8 cellular contexts compared by ENCODE assay signal in the genomic region with DNA sequence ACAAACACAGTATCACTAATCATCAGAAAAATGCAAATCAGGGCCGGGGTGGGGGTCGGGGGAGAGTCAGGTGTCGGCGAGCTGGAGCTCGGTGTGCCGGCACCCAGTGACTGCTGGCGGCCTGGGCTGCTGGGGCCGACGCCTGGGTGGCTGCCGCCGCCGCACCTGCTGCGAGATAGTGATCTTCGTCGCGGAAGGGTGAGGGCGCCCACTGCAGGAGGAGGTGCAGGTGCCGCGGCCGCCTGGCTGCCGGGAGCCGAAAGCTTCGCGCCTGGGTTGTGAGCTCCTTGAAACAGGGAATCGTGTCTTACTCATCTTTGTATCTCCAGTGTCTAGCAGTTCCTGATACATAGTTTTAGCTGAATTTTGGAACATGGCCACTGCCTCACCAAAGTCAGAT.
DNase-seq lines count a peak whose midpoint lies in the region; ATAC-seq and TF ChIP-seq lines count a peak whose summit lies in the region.

No MANE protein-coding gene starts in this region.

- POLR2A ChIA-PET in SK-N-SH (lab: Yijun Ruan, JAX), result no interaction called here

- no peak overlapping the region for H2AFZ ChIP-seq in SK-N-SH (ENCODE audit: low read depth)

- H3K27me3 ChIP-seq in SK-N-SH (ENCODE audit: insufficient read depth), result no peaks in the 10 kb centered on the region

- no peaks in the 10 kb centered on the region for H3K9me3 ChIP-seq in SK-N-SH

- H4K20me1 ChIP-seq in SK-N-SH (ENCODE audit: insufficient read depth), result no peaks in the 10 kb centered on the region

- H3K79me2 ChIP-seq in SK-N-SH (ENCODE audit: insufficient read depth), result no peaks in the 10 kb centered on the region

- CTCF ChIA-PET in SK-N-SH (lab: Yijun Ruan, JAX), result interaction anchor here (0.7 to 1.9 kb wide), 6 partner anchors 8 to 239 kb away, joined by 3 to 7 read pairs (median 3); no protein-coding TSS in a partner anchor

- no peak for TF ChIP-seq CTCF in SK-N-SH (IDR thresholded peaks at IDR 0.05)

- H3K4me1 ChIP-seq in SK-N-SH (ENCODE audit: control insufficient read depth in 1 of 2, insufficient read depth in 2 of 2, low read depth in 1 of 2, low read length in 1 of 2), result no peaks in the 10 kb centered on the region

- no peak for TF ChIP-seq RAD21 in SK-N-SH (IDR thresholded peaks at IDR 0.05; ENCODE audit: low read length)

- no peaks in the 10 kb centered on the region for H3F3A ChIP-seq in SK-N-SH (replicated peaks; ENCODE audit: insufficient read depth)

- H3K27ac ChIP-seq in SK-N-SH (ENCODE audit: low read depth in 2 of 2, low read length in 1 of 2), result no peak overlapping the region

- 32% methylated on average over 23 of the region's 25 CpGs for WGBS in SK-N-SH (ENCODE audit: low lambda C conversion rate)

- DNase-seq in SK-N-SH, result peak; percentile 33
- DNase-seq in NCI-H510A (lab: John Stamatoyannopoulos, UW), result peak; percentile 8
- peak; percentile 28 for DNase-seq in activated naive CD4-positive, alpha-beta T cell treated with Interleukin-2 at 50 U/mL for 16 hours
- peak; percentile 65 for DNase-seq in left lobe of liver (ENCODE audit: low spot score)
- peak; percentile 44 for DNase-seq in stimulated activated naive CD8-positive, alpha-beta T cell treated with anti-CD3 and anti-CD28 coated beads, Interleukin-15, Interleukin-2, amounts not matched to agents 100 U/mL and 50 U/mL, for 24 hours
- no peak for DNase-seq in NCI-H2029 treated with DMSO at 0.1 percent for 48 hours (lab: John Stamatoyannopoulos, UW)

- H3K9ac ChIP-seq in SK-N-SH, result no peak overlapping the region

- no peak for TF ChIP-seq EP300 in SK-N-SH (IDR thresholded peaks at IDR 0.05; ENCODE audit: borderline replicate concordance in 1 of 2, low read depth in 1 of 2, low read length in 1 of 2)

- H3K36me3 ChIP-seq in SK-N-SH (replicated peaks in 1 of 2; ENCODE audit: control insufficient read depth in 1 of 2, insufficient read depth in 2 of 2, low read length in 1 of 2), result no peaks in the 10 kb centered on the region

- H3K4me2 ChIP-seq in SK-N-SH, result no peak overlapping the region

- H3K9me2 ChIP-seq in SK-N-SH, result no peaks in the 10 kb centered on the region

- no peak for ATAC-seq in SK-N-SH treated with all-trans-retinoic acid at 6 μM for 48 hours
- peak; percentile 98 for ATAC-seq in HG02759 (IDR thresholded peaks at IDR 0.05; ENCODE audit: unreplicated experiment)
- ATAC-seq in left lobe of liver, result peak; percentile 100
- peak; percentile 76 for ATAC-seq in stimulated activated naive CD8-positive, alpha-beta T cell treated with anti-CD3 and anti-CD28 coated beads, Interleukin-15, Interleukin-2, amounts not matched to agents 100 U/mL and 50 U/mL, for 24 hours

- no peak overlapping the region for H3K4me3 ChIP-seq in SK-N-SH (ENCODE audit: low read depth in 2 of 2, low read length in 1 of 2)

TF ChIP-seq in SK-N-SH, 30 proteins besides CTCF, POLR2A, EP300 and RAD21:
- TF ChIP-seq, protein P1, sequence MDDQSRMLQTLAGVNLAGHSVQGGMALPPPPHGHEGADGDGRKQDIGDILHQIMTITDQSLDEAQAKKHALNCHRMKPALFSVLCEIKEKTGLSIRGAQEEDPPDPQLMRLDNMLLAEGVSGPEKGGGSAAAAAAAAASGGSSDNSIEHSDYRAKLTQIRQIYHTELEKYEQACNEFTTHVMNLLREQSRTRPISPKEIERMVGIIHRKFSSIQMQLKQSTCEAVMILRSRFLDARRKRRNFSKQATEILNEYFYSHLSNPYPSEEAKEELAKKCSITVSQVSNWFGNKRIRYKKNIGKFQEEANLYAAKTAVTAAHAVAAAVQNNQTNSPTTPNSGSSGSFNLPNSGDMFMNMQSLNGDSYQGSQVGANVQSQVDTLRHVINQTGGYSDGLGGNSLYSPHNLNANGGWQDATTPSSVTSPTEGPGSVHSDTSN (IDR thresholded peaks at IDR 0.05), result no peak
- TF ChIP-seq ELF1 (IDR thresholded peaks at IDR 0.05) (no peak), TEAD4 (IDR thresholded peaks at IDR 0.05; ENCODE audit: borderline replicate concordance, insufficient read depth) (no peak), FOXJ3 (CRISPR knock-in tag; IDR thresholded peaks at IDR 0.05) (no peak), FOSL2 (IDR thresholded peaks at IDR 0.05; ENCODE audit: borderline replicate concordance, low read depth) (no peak), GATA2 (CRISPR knock-in tag; IDR thresholded peaks at IDR 0.05) (peak; percentile 55; the same call in 1 of the 2 replicates), YY1 (IDR thresholded peaks at IDR 0.05; ENCODE audit: low read depth) (no peak), TCF12 (IDR thresholded peaks at IDR 0.05) (no peak)

TF ChIP-seq in SK-N-SH treated with all-trans-retinoic acid at 6 μM for 48 hours, 23 proteins besides CTCF, POLR2A, EP300 and RAD21:
- no peak for TF ChIP-seq PPARA (CRISPR knock-in tag; IDR thresholded peaks at IDR 0.05; ENCODE audit: borderline replicate concordance)
- no peak for TF ChIP-seq TCF4 (CRISPR knock-in tag; IDR thresholded peaks at IDR 0.05; ENCODE audit: borderline replicate concordance)
- no peak for TF ChIP-seq RARB (CRISPR knock-in tag; IDR thresholded peaks at IDR 0.05)
- TF ChIP-seq ZFP3 (CRISPR knock-in tag; IDR thresholded peaks at IDR 0.05), result no peak
- no peak for TF ChIP-seq ESRRG (CRISPR knock-in tag; IDR thresholded peaks at IDR 0.05)
- TF ChIP-seq GLIS3 (CRISPR knock-in tag; IDR thresholded peaks at IDR 0.05), result no peak
- TF ChIP-seq, protein P2, sequence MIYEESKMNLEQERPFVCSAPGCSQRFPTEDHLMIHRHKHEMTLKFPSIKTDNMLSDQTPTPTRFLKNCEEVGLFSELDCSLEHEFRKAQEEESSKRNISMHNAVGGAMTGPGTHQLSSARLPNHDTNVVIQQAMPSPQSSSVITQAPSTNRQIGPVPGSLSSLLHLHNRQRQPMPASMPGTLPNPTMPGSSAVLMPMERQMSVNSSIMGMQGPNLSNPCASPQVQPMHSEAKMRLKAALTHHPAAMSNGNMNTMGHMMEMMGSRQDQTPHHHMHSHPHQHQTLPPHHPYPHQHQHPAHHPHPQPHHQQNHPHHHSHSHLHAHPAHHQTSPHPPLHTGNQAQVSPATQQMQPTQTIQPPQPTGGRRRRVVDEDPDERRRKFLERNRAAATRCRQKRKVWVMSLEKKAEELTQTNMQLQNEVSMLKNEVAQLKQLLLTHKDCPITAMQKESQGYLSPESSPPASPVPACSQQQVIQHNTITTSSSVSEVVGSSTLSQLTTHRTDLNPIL (CRISPR knock-in tag; IDR thresholded peaks at IDR 0.05; ENCODE audit: low read depth), result no peak
- TF ChIP-seq, protein P3, sequence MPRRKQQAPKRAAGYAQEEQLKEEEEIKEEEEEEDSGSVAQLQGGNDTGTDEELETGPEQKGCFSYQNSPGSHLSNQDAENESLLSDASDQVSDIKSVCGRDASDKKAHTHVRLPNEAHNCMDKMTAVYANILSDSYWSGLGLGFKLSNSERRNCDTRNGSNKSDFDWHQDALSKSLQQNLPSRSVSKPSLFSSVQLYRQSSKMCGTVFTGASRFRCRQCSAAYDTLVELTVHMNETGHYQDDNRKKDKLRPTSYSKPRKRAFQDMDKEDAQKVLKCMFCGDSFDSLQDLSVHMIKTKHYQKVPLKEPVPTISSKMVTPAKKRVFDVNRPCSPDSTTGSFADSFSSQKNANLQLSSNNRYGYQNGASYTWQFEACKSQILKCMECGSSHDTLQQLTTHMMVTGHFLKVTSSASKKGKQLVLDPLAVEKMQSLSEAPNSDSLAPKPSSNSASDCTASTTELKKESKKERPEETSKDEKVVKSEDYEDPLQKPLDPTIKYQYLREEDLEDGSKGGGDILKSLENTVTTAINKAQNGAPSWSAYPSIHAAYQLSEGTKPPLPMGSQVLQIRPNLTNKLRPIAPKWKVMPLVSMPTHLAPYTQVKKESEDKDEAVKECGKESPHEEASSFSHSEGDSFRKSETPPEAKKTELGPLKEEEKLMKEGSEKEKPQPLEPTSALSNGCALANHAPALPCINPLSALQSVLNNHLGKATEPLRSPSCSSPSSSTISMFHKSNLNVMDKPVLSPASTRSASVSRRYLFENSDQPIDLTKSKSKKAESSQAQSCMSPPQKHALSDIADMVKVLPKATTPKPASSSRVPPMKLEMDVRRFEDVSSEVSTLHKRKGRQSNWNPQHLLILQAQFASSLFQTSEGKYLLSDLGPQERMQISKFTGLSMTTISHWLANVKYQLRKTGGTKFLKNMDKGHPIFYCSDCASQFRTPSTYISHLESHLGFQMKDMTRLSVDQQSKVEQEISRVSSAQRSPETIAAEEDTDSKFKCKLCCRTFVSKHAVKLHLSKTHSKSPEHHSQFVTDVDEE (CRISPR knock-in tag; IDR thresholded peaks at IDR 0.05), result no peak
- no peak for TF ChIP-seq ZNF565 (CRISPR knock-in tag; conservative IDR thresholded peaks at IDR 0.05; ENCODE audit: low read depth)
- no peak for TF ChIP-seq BACH2 (CRISPR knock-in tag; IDR thresholded peaks at IDR 0.05; ENCODE audit: borderline replicate concordance)
- TF ChIP-seq, protein P4, sequence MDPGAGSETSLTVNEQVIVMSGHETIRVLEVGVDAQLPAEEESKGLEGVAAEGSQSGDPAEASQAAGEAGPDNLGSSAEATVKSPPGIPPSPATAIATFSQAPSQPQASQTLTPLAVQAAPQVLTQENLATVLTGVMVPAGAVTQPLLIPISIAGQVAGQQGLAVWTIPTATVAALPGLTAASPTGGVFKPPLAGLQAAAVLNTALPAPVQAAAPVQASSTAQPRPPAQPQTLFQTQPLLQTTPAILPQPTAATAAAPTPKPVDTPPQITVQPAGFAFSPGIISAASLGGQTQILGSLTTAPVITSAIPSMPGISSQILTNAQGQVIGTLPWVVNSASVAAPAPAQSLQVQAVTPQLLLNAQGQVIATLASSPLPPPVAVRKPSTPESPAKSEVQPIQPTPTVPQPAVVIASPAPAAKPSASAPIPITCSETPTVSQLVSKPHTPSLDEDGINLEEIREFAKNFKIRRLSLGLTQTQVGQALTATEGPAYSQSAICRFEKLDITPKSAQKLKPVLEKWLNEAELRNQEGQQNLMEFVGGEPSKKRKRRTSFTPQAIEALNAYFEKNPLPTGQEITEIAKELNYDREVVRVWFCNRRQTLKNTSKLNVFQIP (CRISPR knock-in tag; IDR thresholded peaks at IDR 0.05; ENCODE audit: borderline replicate concordance, low read depth), result no peak
- TF ChIP-seq ZNF70 (CRISPR knock-in tag; IDR thresholded peaks at IDR 0.05), result no peak
TF ChIP-seq in SK-N-SH treated with all-trans-retinoic acid at 6 μM for 48 hours: peak in this region for 0.
